In the genomic region with DNA sequence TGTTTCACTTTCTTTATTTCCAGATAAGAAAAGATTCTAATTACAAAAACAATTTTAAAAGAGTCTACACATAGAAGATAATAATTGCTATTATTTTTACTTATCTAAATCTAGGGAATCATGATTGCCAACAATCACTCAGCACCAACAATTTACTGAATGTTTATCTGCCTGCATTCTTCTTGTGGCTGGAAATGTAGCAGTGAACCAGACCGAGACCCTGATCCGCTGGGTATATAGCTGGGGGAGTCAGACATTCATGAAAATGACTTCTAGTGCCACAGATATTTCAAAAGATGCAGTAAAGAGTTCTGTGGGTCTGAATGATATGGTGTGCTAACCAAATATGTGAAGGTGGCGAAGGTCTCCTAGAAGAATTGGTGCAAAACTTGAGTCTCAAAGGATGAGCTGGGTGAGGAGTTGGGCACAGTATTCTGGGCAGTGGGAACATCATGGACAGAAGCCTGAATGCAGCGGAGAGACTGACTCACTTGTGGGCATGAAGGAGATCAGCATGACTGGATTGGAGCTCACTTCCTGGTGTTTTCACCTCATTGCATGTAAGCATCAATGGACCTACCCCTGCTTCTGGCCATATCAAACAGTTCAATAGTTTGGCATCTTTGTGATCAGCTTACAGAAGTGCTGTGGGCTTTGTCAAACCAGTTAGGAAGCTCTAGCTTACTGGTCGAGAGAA, we compare ENCODE assay signal across 1 cellular context.
TF ChIP-seq lines count a peak whose summit lies in the region.

No MANE protein-coding gene starts in this region.

TF ChIP-seq in HepG2, 621 proteins besides CTCF, POLR2A, EP300 and RAD21 (continued from another document):
- TF ChIP-seq ELF3 (CRISPR knock-in tag; IDR thresholded peaks at IDR 0.05) = no peak
